In the genomic region with DNA sequence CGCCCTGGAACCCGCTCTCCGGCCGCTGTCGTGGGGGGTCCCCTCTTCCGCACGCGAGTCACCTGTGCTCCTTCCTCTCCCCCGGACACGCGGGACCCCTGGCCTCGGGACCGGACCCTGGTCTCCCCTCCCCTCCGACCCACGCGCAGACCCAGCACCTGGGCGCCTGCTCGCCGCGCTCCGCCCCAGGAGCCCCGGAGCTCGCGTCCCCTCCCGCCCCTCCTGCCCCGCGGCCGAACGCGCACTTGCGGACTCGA, we compare ENCODE assay signal across 9 cellular contexts. TPM values are rescaled to one million over a fixed set of nuclear protein-coding genes. Genes with fewer than 3 reads are reported as not detected.
DNase-seq lines count a peak whose midpoint lies in the region; ATAC-seq and TF ChIP-seq lines count a peak whose summit lies in the region.
"Had no signal": no experiment of that assay in that cellular context is flagged by ENCODE, and none has a peak within 500 bp of the region (broad histone marks: within the 10 kb centered on the region; RNA-seq: fewer than 3 reads in every experiment).

No MANE protein-coding gene starts in this region.

- peak overlapping the region; percentile 26 for H3K4me3 Mint-ChIP-seq in activated T-helper 1 cell treated with anti-CD3 and anti-CD28 coated beads, Interleukin-12 subunit alpha, Interleukin-12 subunit beta, Interleukin-2, Interleukin-4 antibody, amounts not matched to agents 30 ng/mL and 10 ng/mL and 1 ng/mL, durations not matched to agents 14 hours and 24 hours and 36 hours
- peak overlapping the region; percentile 79 for H3K4me3 Mint-ChIP-seq in stimulated activated memory B cell treated with anti-CD40 and anti-IgM and Interleukin-4, amounts not matched to agents 10 μg/mL and 1 μg/mL and 100 μg/mL, for 72 hours

- H3K27ac ChIP-seq in HCT116 (ENCODE audit: low read depth, low read length): no peak overlapping the region; the same call in 1 of the 2 replicates

- no peak overlapping the region for H2AFZ ChIP-seq in HCT116 (ENCODE audit: low read depth, low read length, poor library complexity, severe bottlenecking)

- H3K4me1 Mint-ChIP-seq in activated T-helper 1 cell treated with anti-CD3 and anti-CD28 coated beads, Interleukin-12 subunit alpha, Interleukin-12 subunit beta, Interleukin-2, Interleukin-4 antibody, amounts not matched to agents 30 ng/mL and 10 ng/mL and 1 ng/mL, durations not matched to agents 14 hours and 24 hours and 36 hours (ENCODE audit: low read depth): no peaks in the 10 kb centered on the region
- H3K4me1 Mint-ChIP-seq in stimulated activated memory B cell treated with anti-CD40 and anti-IgM and Interleukin-4, amounts not matched to agents 10 μg/mL and 1 μg/mL and 100 μg/mL, for 72 hours: peaks cover 16% of the 10 kb centered on the region

- H3K4me3 ChIP-seq in HCT116 (replicated peaks in 1 of 2; ENCODE audit: low read depth in 1 of 2, low read length in 2 of 2) (peak overlapping the region; percentile 59 to 62), iPS-18c (ENCODE audit: insufficient read depth, low read depth, low read length) (peak overlapping the region; percentile 53)

- no peaks in the 10 kb centered on the region for H3K36me3 ChIP-seq in HCT116 (ENCODE audit: control insufficient read depth in 1 of 2, insufficient read depth in 2 of 2, low read length in 2 of 2)

- DNase-seq in HCT116 (ENCODE audit: low read depth, low spot score): no peak
- DNase-seq in activated T-helper 1 cell treated with anti-CD3 and anti-CD28 coated beads, Interleukin-12 subunit alpha, Interleukin-12 subunit beta, Interleukin-2, Interleukin-4 antibody, amounts not matched to agents 30 ng/mL and 10 ng/mL and 1 ng/mL, durations not matched to agents 14 hours and 24 hours and 36 hours (ENCODE audit: low spot score): no peak
- DNase-seq in GM10266 (ENCODE audit: extremely low spot score): no peak
- no peak for DNase-seq in OCI-M2 (lab: John Stamatoyannopoulos, UW; ENCODE audit: unreplicated experiment)
- no peak for DNase-seq in G401 (ENCODE audit: low spot score)
- DNase-seq: NCI-H510A treated with DMSO at 0.1 percent for 48 hours had no signal

- intact Hi-C loops in HCT116 (cut with micrococcal nuclease): no loop called here
- intact Hi-C loops in activated T-helper 1 cell treated with anti-CD3 and anti-CD28 coated beads, Interleukin-12 subunit alpha, Interleukin-12 subunit beta, Interleukin-2, Interleukin-4 antibody, amounts not matched to agents 30 ng/mL and 10 ng/mL and 1 ng/mL, durations not matched to agents 14 hours and 24 hours and 36 hours (cut with micrococcal nuclease): loop anchor here (1.0 kb wide), 5 partner anchors 19 to 424 kb away; a partner anchor contains a TSS

- in situ Hi-C loops in G401 (cut with HindIII; ENCODE audit: low sequenced_read_pairs): no loop called here

- peak overlapping the region; percentile 40 for H3K9ac ChIP-seq in HCT116 (ENCODE audit: low read length)

- CTCF ChIA-PET in HCT116 (lab: Charles Lee): no interaction called here

- H3K9me2 ChIP-seq in HCT116 (ENCODE audit: insufficient read depth): no peaks in the 10 kb centered on the region

- H3K9me3 ChIP-seq in HCT116 (ENCODE audit: control insufficient read depth in 1 of 2, insufficient read depth in 1 of 2, low read depth in 1 of 2, low read length in 2 of 2) (peaks cover 16 to 24% of the 10 kb centered on the region in 2 experiments; a peak in 3 of 4 replicates), iPS-18c (ENCODE audit: control insufficient read depth, insufficient read depth, low read length) (no peaks in the 10 kb centered on the region)

- H3K27ac Mint-ChIP-seq in activated T-helper 1 cell treated with anti-CD3 and anti-CD28 coated beads, Interleukin-12 subunit alpha, Interleukin-12 subunit beta, Interleukin-2, Interleukin-4 antibody, amounts not matched to agents 30 ng/mL and 10 ng/mL and 1 ng/mL, durations not matched to agents 14 hours and 24 hours and 36 hours: no peak overlapping the region
- no peak overlapping the region for H3K27ac Mint-ChIP-seq in stimulated activated memory B cell treated with anti-CD40 and anti-IgM and Interleukin-4, amounts not matched to agents 10 μg/mL and 1 μg/mL and 100 μg/mL, for 72 hours

- no peaks in the 10 kb centered on the region for H3K79me2 ChIP-seq in HCT116 (ENCODE audit: insufficient read depth, low read length)

- POLR2A ChIA-PET in HCT116 (lab: Charles Lee): no interaction called here

- peaks cover 10% of the 10 kb centered on the region for H3K27me3 Mint-ChIP-seq in activated T-helper 1 cell treated with anti-CD3 and anti-CD28 coated beads, Interleukin-12 subunit alpha, Interleukin-12 subunit beta, Interleukin-2, Interleukin-4 antibody, amounts not matched to agents 30 ng/mL and 10 ng/mL and 1 ng/mL, durations not matched to agents 14 hours and 24 hours and 36 hours (ENCODE audit: insufficient read depth)
- peaks cover 19% of the 10 kb centered on the region for H3K27me3 Mint-ChIP-seq in stimulated activated memory B cell treated with anti-CD40 and anti-IgM and Interleukin-4, amounts not matched to agents 10 μg/mL and 1 μg/mL and 100 μg/mL, for 72 hours

- no peaks in the 10 kb centered on the region for H3K36me3 Mint-ChIP-seq in activated T-helper 1 cell treated with anti-CD3 and anti-CD28 coated beads, Interleukin-12 subunit alpha, Interleukin-12 subunit beta, Interleukin-2, Interleukin-4 antibody, amounts not matched to agents 30 ng/mL and 10 ng/mL and 1 ng/mL, durations not matched to agents 14 hours and 24 hours and 36 hours (ENCODE audit: low read depth)
- peaks cover 10% of the 10 kb centered on the region for H3K36me3 Mint-ChIP-seq in stimulated activated memory B cell treated with anti-CD40 and anti-IgM and Interleukin-4, amounts not matched to agents 10 μg/mL and 1 μg/mL and 100 μg/mL, for 72 hours

- H3K9me3 Mint-ChIP-seq in activated T-helper 1 cell treated with anti-CD3 and anti-CD28 coated beads, Interleukin-12 subunit alpha, Interleukin-12 subunit beta, Interleukin-2, Interleukin-4 antibody, amounts not matched to agents 30 ng/mL and 10 ng/mL and 1 ng/mL, durations not matched to agents 14 hours and 24 hours and 36 hours: peaks cover 18% of the 10 kb centered on the region
- peaks cover 9% of the 10 kb centered on the region for H3K9me3 Mint-ChIP-seq in stimulated activated memory B cell treated with anti-CD40 and anti-IgM and Interleukin-4, amounts not matched to agents 10 μg/mL and 1 μg/mL and 100 μg/mL, for 72 hours

- ATAC-seq in HCT116 (no peak), GM21423 (IDR thresholded peaks at IDR 0.05; ENCODE audit: unreplicated experiment) (no peak)
- no peak for ATAC-seq in stimulated activated memory B cell treated with anti-CD40 and anti-IgM and Interleukin-4, amounts not matched to agents 10 μg/mL and 1 μg/mL and 100 μg/mL, for 72 hours

- no peak for TF ChIP-seq RAD21 in HCT116 (IDR thresholded peaks at IDR 0.05; ENCODE audit: low read depth)

- RAD21 ChIA-PET in HCT116 (lab: Charles Lee; ENCODE audit: low non-redundant PET in 1 of 2, low total read pairs in 2 of 2, uncharacterized antibody in 2 of 2, unreplicated experiment in 2 of 2): no interaction called here

- no TSS peak for BruUV-seq in HCT116 (replicated peaks; lab: Mats Ljungman, UMichigan)

- H4K20me1 ChIP-seq in HCT116 (ENCODE audit: insufficient read depth): no peaks in the 10 kb centered on the region

- H3K4me2 ChIP-seq in HCT116 (ENCODE audit: low read length): peak overlapping the region; percentile 74

- TF ChIP-seq CTCF in HCT116 (IDR thresholded peaks at IDR 0.05 in 2 of 3, conservative IDR thresholded peaks at IDR 0.05 in 1 of 3; ENCODE audit: borderline replicate concordance in 1 of 3, insufficient read depth in 1 of 3, low read depth in 2 of 3, low read length in 2 of 3): no peak
- TF ChIP-seq CTCF in GM10266 (IDR thresholded peaks at IDR 0.05; ENCODE audit: control insufficient read depth, insufficient read depth, low read depth, missing control alignments): no peak

- peaks cover 7 to 11% of the 10 kb centered on the region in 2 experiments; a peak in 2 of 4 replicates for H3K4me1 ChIP-seq in HCT116 (ENCODE audit: control insufficient read depth in 1 of 2, insufficient read depth in 2 of 2, low read length in 2 of 2)

- no peaks in the 10 kb centered on the region for H3K27me3 ChIP-seq in HCT116 (ENCODE audit: insufficient read depth, low read length)

- TF ChIP-seq POLR2A in HCT116 (IDR thresholded peaks at IDR 0.05; ENCODE audit: borderline replicate concordance, extremely low read depth, insufficient read depth, insufficient read length): no peak

TF ChIP-seq in HCT116, 20 proteins besides CTCF, POLR2A, EP300 and RAD21 (continues in another document):
- no peak for TF ChIP-seq ELF1 (IDR thresholded peaks at IDR 0.05; ENCODE audit: borderline replicate concordance, low read depth)

RNA-seq across cellular contexts. Expression of a gene that starts 0.8 kb away (rescaled TPM):
- total RNA-seq in HCT116 (2021; ENCODE audit: unreplicated experiment): 22.1 TPM
- 14.6 and 16.4 TPM in 2 replicates for polyA plus RNA-seq in HCT116 (2012)
- 3.6 and 5.2 TPM in 2 replicates for total RNA-seq in activated T-helper 1 cell treated with anti-CD3 and anti-CD28 coated beads, Interleukin-12 subunit alpha, Interleukin-12 subunit beta, Interleukin-2, Interleukin-4 antibody, amounts not matched to agents 30 ng/mL and 10 ng/mL and 1 ng/mL, durations not matched to agents 14 hours and 24 hours and 36 hours
- total RNA-seq in G401 (2014; rRNA removed; shearing (Covaris generic)): 28.7 and 37.8 TPM in 2 replicates

RNA-seq across cellular contexts. Expression of a gene that starts 18.8 kb away (rescaled TPM):
- 35.2 TPM for total RNA-seq in HCT116 (2021; ENCODE audit: unreplicated experiment)
- polyA plus RNA-seq in HCT116 (2012): 32.5 and 35.2 TPM in 2 replicates
- 37.6 and 43.7 TPM in 2 replicates for total RNA-seq in activated T-helper 1 cell treated with anti-CD3 and anti-CD28 coated beads, Interleukin-12 subunit alpha, Interleukin-12 subunit beta, Interleukin-2, Interleukin-4 antibody, amounts not matched to agents 30 ng/mL and 10 ng/mL and 1 ng/mL, durations not matched to agents 14 hours and 24 hours and 36 hours
- total RNA-seq in G401 (2014; rRNA removed; shearing (Covaris generic)): 44.4 and 44.8 TPM in 2 replicates

RNA-seq across cellular contexts. Expression of a gene that starts 37.7 kb away (rescaled TPM):
- total RNA-seq in HCT116 (2021; ENCODE audit: unreplicated experiment): 9.9 TPM
- 8.6 and 10.7 TPM in 2 replicates for polyA plus RNA-seq in HCT116 (2012)
- 1.9 and 2.7 TPM in 2 replicates for total RNA-seq in activated T-helper 1 cell treated with anti-CD3 and anti-CD28 coated beads, Interleukin-12 subunit alpha, Interleukin-12 subunit beta, Interleukin-2, Interleukin-4 antibody, amounts not matched to agents 30 ng/mL and 10 ng/mL and 1 ng/mL, durations not matched to agents 14 hours and 24 hours and 36 hours
- 0.03 and 0.43 TPM in 2 replicates for total RNA-seq in G401 (2014; rRNA removed; shearing (Covaris generic))

RNA-seq across cellular contexts. Expression of a gene that starts 49.5 kb away (rescaled TPM):
- 117 TPM for total RNA-seq in HCT116 (2021; ENCODE audit: unreplicated experiment)
- polyA plus RNA-seq in HCT116 (2012): 148 and 173 TPM in 2 replicates
- total RNA-seq in activated T-helper 1 cell treated with anti-CD3 and anti-CD28 coated beads, Interleukin-12 subunit alpha, Interleukin-12 subunit beta, Interleukin-2, Interleukin-4 antibody, amounts not matched to agents 30 ng/mL and 10 ng/mL and 1 ng/mL, durations not matched to agents 14 hours and 24 hours and 36 hours: 55.1 and 56.7 TPM in 2 replicates
- total RNA-seq in G401 (2014; rRNA removed; shearing (Covaris generic)): 109 and 117 TPM in 2 replicates

RNA-seq across cellular contexts. Expression of a gene that starts 54.1 kb away (rescaled TPM):
- total RNA-seq in HCT116 (2021; ENCODE audit: unreplicated experiment): 152 TPM
- polyA plus RNA-seq in HCT116 (2012): 140 and 154 TPM in 2 replicates
- 106 and 111 TPM in 2 replicates for total RNA-seq in activated T-helper 1 cell treated with anti-CD3 and anti-CD28 coated beads, Interleukin-12 subunit alpha, Interleukin-12 subunit beta, Interleukin-2, Interleukin-4 antibody, amounts not matched to agents 30 ng/mL and 10 ng/mL and 1 ng/mL, durations not matched to agents 14 hours and 24 hours and 36 hours
- 86.4 and 108 TPM in 2 replicates for total RNA-seq in G401 (2014; rRNA removed; shearing (Covaris generic))
